Comparison of ENCODE assay signal across 10 cellular contexts in the genomic region with DNA sequence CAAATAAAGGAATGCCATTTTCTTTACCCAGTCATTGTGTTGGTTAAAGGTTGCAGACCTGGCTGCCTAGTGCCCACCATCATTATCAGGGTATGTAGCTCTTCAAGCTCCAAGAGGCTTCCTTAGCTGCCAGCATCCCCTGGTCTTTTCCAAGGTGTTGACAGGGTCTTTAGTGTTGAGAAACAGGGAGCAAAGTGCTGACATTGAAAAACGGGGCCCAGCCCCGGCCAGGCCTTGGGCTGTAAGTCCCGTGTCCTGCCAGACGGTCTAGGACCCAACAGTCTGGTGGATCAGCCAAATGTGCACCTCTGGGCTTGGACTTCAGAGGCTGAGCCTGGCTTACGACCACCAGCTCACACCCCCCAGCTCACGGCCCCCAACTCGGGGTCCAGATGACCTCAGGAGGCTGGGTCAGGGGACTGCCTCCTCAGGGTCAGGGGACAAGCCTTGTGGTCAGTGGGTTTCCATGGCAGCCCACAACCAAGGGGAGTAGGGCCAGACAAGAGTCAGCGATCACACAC.
"Had no signal": no experiment of that assay in that cellular context is flagged by ENCODE, and none has a peak within 500 bp of the region (broad histone marks: within the 10 kb centered on the region; RNA-seq: fewer than 3 reads in every experiment).

No MANE protein-coding gene starts in this region.

- H3K9ac ChIP-seq: GM23248, KMS-11 had no signal

- H3K4me2 ChIP-seq: KMS-11 had no signal

- H3K4me1 ChIP-seq: HAP-1 had no signal

- H3K27ac ChIP-seq: GM23248, HL-60, KMS-11 had no signal

- H3K36me3 ChIP-seq: HAP-1 had no signal

- H2AFZ ChIP-seq: GM23248 had no signal

- ATAC-seq: HCT116 had no signal

- H3K4me3 ChIP-seq: GM23248, HAP-1 had no signal

- DNase-seq: GM23248, GOT3, H7, HFFc6, IMR-90, KBM-7 had no signal

- H3K9me3 ChIP-seq: HAP-1 had no signal
